In the genomic region with DNA sequence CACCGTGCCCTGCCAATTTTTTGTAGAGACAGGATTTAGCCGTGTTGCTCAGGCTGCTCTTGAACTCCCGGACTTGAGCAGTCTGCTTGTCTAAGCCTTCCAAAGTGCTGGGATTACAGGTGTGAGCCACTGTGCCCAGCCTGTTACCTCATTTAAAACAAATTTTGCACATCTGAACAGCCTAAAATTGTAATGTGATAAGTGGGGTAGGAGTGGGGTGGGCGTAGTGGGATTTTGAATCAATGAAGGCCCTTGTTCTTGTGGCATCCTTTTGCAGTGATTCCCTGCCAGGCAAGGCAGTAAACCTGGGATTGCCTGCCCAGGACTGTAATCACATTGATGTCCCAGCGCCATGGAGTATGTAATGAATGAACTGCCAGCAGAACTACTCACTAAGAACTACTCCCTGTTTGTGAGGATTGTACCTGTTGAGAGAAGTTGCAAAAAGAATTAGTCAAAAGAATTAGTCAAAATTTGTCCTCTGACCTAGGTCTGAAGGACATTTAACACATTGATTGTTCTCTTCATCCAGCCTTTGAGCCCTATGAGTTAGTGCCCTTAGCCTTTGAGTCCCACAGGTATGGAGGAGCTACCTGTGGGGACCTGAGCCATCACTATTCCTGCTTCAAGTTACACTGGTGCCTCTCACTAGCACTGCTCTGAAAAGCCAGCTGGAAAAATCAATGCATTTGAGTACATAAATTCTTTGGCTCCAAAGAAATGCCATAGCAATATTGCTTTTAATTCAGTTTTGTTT, we compare ENCODE assay signal across 12 cellular contexts. TPM values are rescaled to one million over a fixed set of nuclear protein-coding genes. Genes with fewer than 3 reads are reported as not detected.
DNase-seq lines count a peak whose midpoint lies in the region; ATAC-seq and TF ChIP-seq lines count a peak whose summit lies in the region.
"Had no signal": no experiment of that assay in that cellular context is flagged by ENCODE, and none has a peak within 500 bp of the region (broad histone marks: within the 10 kb centered on the region; RNA-seq: fewer than 3 reads in every experiment).

No MANE protein-coding gene starts in this region.

- peaks cover 58% of the 10 kb centered on the region for H3K36me3 Mint-ChIP-seq in natural killer cell treated with Interleukin-12 subunit alpha and Interleukin-12 subunit beta and Interleukin-15 and Interleukin-18, amount 100 ng/mL, for 72 hours
- peaks cover 18% of the 10 kb centered on the region for H3K36me3 Mint-ChIP-seq in natural killer cell

- intact Hi-C loops in natural killer cell (cut with micrococcal nuclease) (no loop called here), left cardiac atrium (cut with DNase I) (no loop called here)

- H3K9me3 Mint-ChIP-seq in natural killer cell treated with Interleukin-12 subunit alpha and Interleukin-12 subunit beta and Interleukin-15 and Interleukin-18, amount 100 ng/mL, for 72 hours, result no peaks in the 10 kb centered on the region
- no peaks in the 10 kb centered on the region for H3K9me3 Mint-ChIP-seq in natural killer cell
- H3K9me3 Mint-ChIP-seq: naive B cell had no signal

- no peaks in the 10 kb centered on the region for H3K27me3 Mint-ChIP-seq in natural killer cell treated with Interleukin-12 subunit alpha and Interleukin-12 subunit beta and Interleukin-15 and Interleukin-18, amount 100 ng/mL, for 72 hours
- H3K27me3 Mint-ChIP-seq in natural killer cell (ENCODE audit: low read depth in 2 of 2), result no peaks in the 10 kb centered on the region
- H3K27me3 Mint-ChIP-seq: naive B cell had no signal

- no peak for ATAC-seq in natural killer cell treated with Interleukin-12 subunit alpha and Interleukin-12 subunit beta and Interleukin-15 and Interleukin-18, amount 100 ng/mL, for 72 hours
- ATAC-seq in natural killer cell, result no peak
- no peak for ATAC-seq in GM19395 (IDR thresholded peaks at IDR 0.05; ENCODE audit: unreplicated experiment)
- ATAC-seq in left cardiac atrium, result no peak
- no peak for ATAC-seq in GM21447 (IDR thresholded peaks at IDR 0.05; ENCODE audit: unreplicated experiment)

- H3K4me3 ChIP-seq in epithelial cell of esophagus (ENCODE audit: low read length), result peak overlapping the region; percentile 6
- H3K4me3 ChIP-seq: tibial artery had no signal

- POLR2A ChIA-PET in RWPE1 (lab: Yijun Ruan, JAX; ENCODE audit: low non-redundant PET), result no interaction called here

- peak overlapping the region; percentile 38 for H3K27ac ChIP-seq in RWPE1
- H3K27ac ChIP-seq: tibial artery had no signal

- no peak overlapping the region for H3K27ac Mint-ChIP-seq in natural killer cell treated with Interleukin-12 subunit alpha and Interleukin-12 subunit beta and Interleukin-15 and Interleukin-18, amount 100 ng/mL, for 72 hours
- H3K27ac Mint-ChIP-seq in natural killer cell, result no peak overlapping the region

- CTCF ChIA-PET in RWPE1 (lab: Yijun Ruan, JAX), result no interaction called here

- TF ChIP-seq CTCF in natural killer cell (IDR thresholded peaks at IDR 0.05), result no peak
- TF ChIP-seq CTCF in RWPE1 (conservative IDR thresholded peaks at IDR 0.05; ENCODE audit: low read depth), result no peak
- no peak for TF ChIP-seq CTCF in epithelial cell of esophagus (IDR thresholded peaks at IDR 0.05; ENCODE audit: insufficient read depth, low read depth, low read length, missing control alignments)

- peaks cover 54 to 64% of the 10 kb centered on the region in 2 donors for H3K4me1 Mint-ChIP-seq in natural killer cell treated with Interleukin-12 subunit alpha and Interleukin-12 subunit beta and Interleukin-15 and Interleukin-18, amount 100 ng/mL, for 72 hours (ENCODE audit: low read depth in 2 of 2)
- peaks cover 64 to 70% of the 10 kb centered on the region in 2 donors for H3K4me1 Mint-ChIP-seq in natural killer cell

- no peak for DNase-seq in natural killer cell treated with Interleukin-12 subunit alpha and Interleukin-12 subunit beta and Interleukin-15 and Interleukin-18, amount 100 ng/mL, for 72 hours (ENCODE audit: low spot score)
- DNase-seq in natural killer cell (no peak), RWPE1 (ENCODE audit: low spot score) (no peak), epithelial cell of esophagus (ENCODE audit: low read depth) (no peak), NCI-H345 treated with DMSO at 0.1 percent for 48 hours (lab: John Stamatoyannopoulos, UW; ENCODE audit: unreplicated experiment) (no peak), left cardiac atrium (no peak)
- DNase-seq: naive B cell, NCI-H1930, NCI-H526, tibial artery had no signal

- H3K4me3 Mint-ChIP-seq in natural killer cell treated with Interleukin-12 subunit alpha and Interleukin-12 subunit beta and Interleukin-15 and Interleukin-18, amount 100 ng/mL, for 72 hours, result peak overlapping the region; percentile 10
- no peak overlapping the region for H3K4me3 Mint-ChIP-seq in natural killer cell

RNA-seq across cellular contexts. Expression of gene RPS24, which starts 5.3 kb away (rescaled TPM):
- total RNA-seq in natural killer cell treated with Interleukin-12 subunit alpha and Interleukin-12 subunit beta and Interleukin-15 and Interleukin-18, amount 100 ng/mL, for 72 hours, result 1,000 to 10,000 TPM in 1 of 2 donors, 100 to 1,000 TPM in 1; 929 to 1,505 TPM
- total RNA-seq in natural killer cell (1,000 to 10,000 TPM in 1 of 3 donors, 100 to 1,000 TPM in 2; 887 to 1,039 (median 981) TPM), left cardiac atrium (100 to 1,000 TPM; 889 to 894 TPM)

RNA-seq across cellular contexts. Expression of gene POLR3A, which starts 9.7 kb away (rescaled TPM):
- total RNA-seq in natural killer cell treated with Interleukin-12 subunit alpha and Interleukin-12 subunit beta and Interleukin-15 and Interleukin-18, amount 100 ng/mL, for 72 hours, result 10 to 100 TPM; 33.7 to 45.3 TPM
- total RNA-seq in natural killer cell, result 10 to 100 TPM; 15.6 to 21.0 (median 17.9) TPM
- total RNA-seq in left cardiac atrium, result 10 to 100 TPM in 1 of 2 donors, 1 to 10 TPM in 1; 9.7 to 10.2 TPM
